ENCODE assay signal across 2 cellular contexts in the genomic region with DNA sequence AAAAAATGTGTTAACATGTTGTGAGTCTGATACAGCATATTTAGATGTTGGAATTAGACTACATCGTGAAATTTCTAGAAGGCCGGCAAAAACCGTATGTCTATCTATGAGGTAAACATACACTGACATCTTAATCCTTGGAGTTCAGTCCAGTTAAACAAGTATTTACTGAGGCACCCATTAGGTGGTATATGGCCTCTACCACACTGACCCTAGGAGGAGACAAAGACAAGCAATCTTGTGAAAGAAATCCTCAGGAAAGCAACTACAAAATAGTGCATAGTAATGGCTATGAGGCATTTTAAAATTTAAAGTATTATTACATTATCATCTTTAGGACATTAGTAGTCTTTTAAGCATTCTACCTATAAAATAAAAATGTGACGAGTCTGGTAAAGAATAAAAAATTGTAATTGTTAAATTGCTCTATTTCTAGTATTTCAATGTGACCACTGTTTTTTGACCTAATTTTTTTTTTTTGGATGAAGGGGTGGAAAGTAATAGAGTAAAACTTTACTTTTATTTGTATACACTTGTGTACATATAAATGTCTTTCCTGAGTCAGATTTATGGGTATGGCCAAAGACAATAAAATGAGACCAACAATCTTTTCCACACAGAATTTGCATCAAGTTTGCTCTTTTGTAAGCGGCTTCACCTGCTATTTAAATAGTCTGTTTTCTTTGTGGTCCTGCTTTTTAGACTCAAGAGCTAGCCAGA.
TF ChIP-seq lines count a peak whose summit lies in the region.

No MANE protein-coding gene starts in this region.

TF ChIP-seq in HCT116, 20 proteins besides CTCF, POLR2A, EP300 and RAD21:
- TF ChIP-seq SP1 (IDR thresholded peaks at IDR 0.05; ENCODE audit: low read depth) (no peak), SRF (IDR thresholded peaks at IDR 0.05; ENCODE audit: low read depth) (no peak), FOSL1 (IDR thresholded peaks at IDR 0.05; ENCODE audit: low read depth) (no peak), EZH2 (IDR thresholded peaks at IDR 0.05) (no peak), CBX3 (IDR thresholded peaks at IDR 0.05; ENCODE audit: low read depth) (no peak), ZBTB33 (IDR thresholded peaks at IDR 0.05; ENCODE audit: extremely low read depth, insufficient replicate concordance, low read length) (no peak), CEBPB (IDR thresholded peaks at IDR 0.05; ENCODE audit: low read depth) (no peak), MAX (IDR thresholded peaks at IDR 0.05) (no peak)
- TF ChIP-seq, protein P1, sequence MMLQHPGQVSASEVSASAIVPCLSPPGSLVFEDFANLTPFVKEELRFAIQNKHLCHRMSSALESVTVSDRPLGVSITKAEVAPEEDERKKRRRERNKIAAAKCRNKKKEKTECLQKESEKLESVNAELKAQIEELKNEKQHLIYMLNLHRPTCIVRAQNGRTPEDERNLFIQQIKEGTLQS (IDR thresholded peaks at IDR 0.05): no peak
TF ChIP-seq in HCT116: peak in this region for 0.

TF ChIP-seq in K562, 482 proteins besides CTCF, POLR2A, EP300 and RAD21:
- TF ChIP-seq RBFOX2 (IDR thresholded peaks at IDR 0.05; ENCODE audit: low read depth, low read length) (no peak), FOXM1 (IDR thresholded peaks at IDR 0.05; ENCODE audit: low read depth) (no peak), FOXM1 (CRISPR knock-in tag; IDR thresholded peaks at IDR 0.05; ENCODE audit: low read depth) (no peak), CHAMP1 (IDR thresholded peaks at IDR 0.05) (no peak), MEF2D (tag; conservative IDR thresholded peaks at IDR 0.05; ENCODE audit: low read depth) (no peak), STAG1 (CRISPR knock-in tag; IDR thresholded peaks at IDR 0.05; ENCODE audit: borderline replicate concordance) (no peak), TCF15 (CRISPR knock-in tag; IDR thresholded peaks at IDR 0.05) (no peak), ZNF57 (CRISPR knock-in tag; IDR thresholded peaks at IDR 0.05) (no peak), SREBF2 (CRISPR knock-in tag; IDR thresholded peaks at IDR 0.05) (no peak)
- TF ChIP-seq, protein P2, sequence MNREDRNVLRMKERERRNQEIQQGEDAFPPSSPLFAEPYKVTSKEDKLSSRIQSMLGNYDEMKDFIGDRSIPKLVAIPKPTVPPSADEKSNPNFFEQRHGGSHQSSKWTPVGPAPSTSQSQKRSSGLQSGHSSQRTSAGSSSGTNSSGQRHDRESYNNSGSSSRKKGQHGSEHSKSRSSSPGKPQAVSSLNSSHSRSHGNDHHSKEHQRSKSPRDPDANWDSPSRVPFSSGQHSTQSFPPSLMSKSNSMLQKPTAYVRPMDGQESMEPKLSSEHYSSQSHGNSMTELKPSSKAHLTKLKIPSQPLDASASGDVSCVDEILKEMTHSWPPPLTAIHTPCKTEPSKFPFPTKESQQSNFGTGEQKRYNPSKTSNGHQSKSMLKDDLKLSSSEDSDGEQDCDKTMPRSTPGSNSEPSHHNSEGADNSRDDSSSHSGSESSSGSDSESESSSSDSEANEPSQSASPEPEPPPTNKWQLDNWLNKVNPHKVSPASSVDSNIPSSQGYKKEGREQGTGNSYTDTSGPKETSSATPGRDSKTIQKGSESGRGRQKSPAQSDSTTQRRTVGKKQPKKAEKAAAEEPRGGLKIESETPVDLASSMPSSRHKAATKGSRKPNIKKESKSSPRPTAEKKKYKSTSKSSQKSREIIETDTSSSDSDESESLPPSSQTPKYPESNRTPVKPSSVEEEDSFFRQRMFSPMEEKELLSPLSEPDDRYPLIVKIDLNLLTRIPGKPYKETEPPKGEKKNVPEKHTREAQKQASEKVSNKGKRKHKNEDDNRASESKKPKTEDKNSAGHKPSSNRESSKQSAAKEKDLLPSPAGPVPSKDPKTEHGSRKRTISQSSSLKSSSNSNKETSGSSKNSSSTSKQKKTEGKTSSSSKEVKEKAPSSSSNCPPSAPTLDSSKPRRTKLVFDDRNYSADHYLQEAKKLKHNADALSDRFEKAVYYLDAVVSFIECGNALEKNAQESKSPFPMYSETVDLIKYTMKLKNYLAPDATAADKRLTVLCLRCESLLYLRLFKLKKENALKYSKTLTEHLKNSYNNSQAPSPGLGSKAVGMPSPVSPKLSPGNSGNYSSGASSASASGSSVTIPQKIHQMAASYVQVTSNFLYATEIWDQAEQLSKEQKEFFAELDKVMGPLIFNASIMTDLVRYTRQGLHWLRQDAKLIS (CRISPR knock-in tag; IDR thresholded peaks at IDR 0.05): no peak
TF ChIP-seq in K562: peak in this region for 0.
